In the genomic region with DNA sequence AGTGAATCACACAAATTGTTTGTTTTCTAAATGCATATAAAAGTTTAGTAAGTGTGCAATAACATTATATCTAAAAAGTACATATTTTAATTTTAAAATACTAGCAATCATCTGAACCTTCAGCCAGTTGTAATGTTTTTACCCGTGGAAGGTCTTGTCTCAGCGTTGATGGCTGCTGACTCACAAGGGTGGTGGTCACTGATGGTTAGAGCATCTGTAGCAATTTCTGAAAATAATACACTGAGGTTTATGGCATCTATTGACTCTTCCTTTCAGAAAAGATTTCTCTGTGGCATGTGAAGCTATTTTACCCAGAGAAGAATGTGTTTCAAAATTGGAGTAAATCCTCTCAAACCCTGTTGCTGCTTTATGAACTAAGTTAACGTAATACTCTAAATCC, we compare ENCODE assay signal across 37 cellular contexts.
"Had no signal": no experiment of that assay in that cellular context is flagged by ENCODE, and none has a peak within 500 bp of the region (broad histone marks: within the 10 kb centered on the region; RNA-seq: fewer than 3 reads in every experiment).

No MANE protein-coding gene starts in this region.

- H3K4me2 ChIP-seq: KMS-11 had no signal

- H3K9me3 ChIP-seq: MG63 had no signal

- DNase-seq: Karpas-422, Kasumi-1, KBM-7, KG1, MG63, MM.1S, MV-4-11, NCI-H1048, NCI-H1092, NCI-H1092 treated with DMSO at 0.1 percent for 48 hours, NCI-H1105, NCI-H1105 treated with DMSO at 0.1 percent for 48 hours, NCI-H1417, NCI-H1417 treated with DMSO at 0.1 percent for 48 hours, NCI-H1436, NCI-H1436 treated with DMSO at 0.1 percent for 48 hours, NCI-H146, NCI-H1694, NCI-H1694 treated with DMSO at 0.1 percent for 48 hours, NCI-H187, NCI-H187 treated with DMSO at 0.1 percent for 48 hours, NCI-H1930, NCI-H2029, NCI-H2029 treated with DMSO at 0.1 percent for 48 hours, NCI-H2081, NCI-H2081 treated with DMSO at 0.1 percent for 48 hours, NCI-H2107, NCI-H2171, NCI-H2171 treated with DMSO at 0.1 percent for 48 hours, NCI-H2227 treated with DMSO at 0.1 percent for 48 hours, NCI-H226, NCI-H345, NCI-H446, NCI-H446 treated with DMSO at 0.1 percent for 48 hours, NCI-H510A, NCI-H510A treated with DMSO at 0.1 percent for 48 hours had no signal

- H3K4me3 ChIP-seq: MG63 had no signal

- H3K36me3 ChIP-seq: MG63 had no signal

- H3K27me3 ChIP-seq: MG63 had no signal

- H3K27ac ChIP-seq: KMS-11 had no signal

- H3K9ac ChIP-seq: KMS-11 had no signal
